1 cellular context compared by ENCODE assay signal in the genomic region with DNA sequence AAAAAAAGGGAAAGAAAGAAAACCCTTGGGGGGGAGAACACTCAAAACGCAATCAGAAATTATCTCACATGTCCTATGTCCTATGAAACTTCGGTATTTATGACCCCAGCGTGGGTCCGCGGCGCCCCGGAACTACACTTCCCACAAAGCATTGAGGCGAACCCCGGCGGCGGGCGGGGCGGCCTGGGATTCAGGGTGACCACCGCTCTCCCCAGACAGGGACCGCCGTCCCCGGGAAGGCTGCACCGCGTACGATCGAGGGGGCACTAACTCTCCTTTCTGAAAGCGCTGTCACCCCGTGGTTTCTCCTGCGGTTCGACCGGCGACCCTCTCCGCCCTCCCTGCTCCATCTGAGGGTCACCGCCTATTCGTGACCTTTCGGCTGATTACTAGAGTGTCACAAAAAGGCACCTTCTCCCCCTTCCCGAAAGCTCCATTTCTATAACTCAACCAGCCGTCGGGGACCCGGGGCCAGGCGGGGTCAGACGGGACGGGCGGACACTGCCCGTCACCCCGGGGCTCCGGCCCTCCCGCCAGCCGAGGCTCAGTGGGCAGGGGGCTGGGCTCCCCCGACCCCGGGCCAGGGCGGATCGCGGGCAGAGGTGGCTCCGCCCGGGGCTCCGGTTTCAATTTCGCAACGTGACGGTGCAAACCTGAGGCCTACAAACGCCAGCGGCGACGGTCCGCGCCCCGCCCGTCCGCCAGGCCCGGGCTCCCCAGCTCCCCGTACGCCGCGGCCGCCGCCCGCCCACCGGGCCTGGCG.
TF ChIP-seq lines count a peak whose summit lies in the region.

No MANE protein-coding gene starts in this region.

TF ChIP-seq in K562, 482 proteins besides CTCF, POLR2A, EP300 and RAD21 (continued from another document and continues in another):
- TF ChIP-seq TSHZ1 (CRISPR knock-in tag; IDR thresholded peaks at IDR 0.05) = no peak
- TF ChIP-seq RBBP5 (IDR thresholded peaks at IDR 0.05; ENCODE audit: borderline replicate concordance, insufficient read depth, low read length, poor library complexity, severe bottlenecking) = peak; percentile 77
- TF ChIP-seq ZEB2 (IDR thresholded peaks at IDR 0.05) = no peak
- no peak for TF ChIP-seq SLC30A9 (CRISPR knock-in tag; IDR thresholded peaks at IDR 0.05)
- TF ChIP-seq CAMTA2 (CRISPR knock-in tag; conservative IDR thresholded peaks at IDR 0.05) = no peak
- TF ChIP-seq, protein P1, sequence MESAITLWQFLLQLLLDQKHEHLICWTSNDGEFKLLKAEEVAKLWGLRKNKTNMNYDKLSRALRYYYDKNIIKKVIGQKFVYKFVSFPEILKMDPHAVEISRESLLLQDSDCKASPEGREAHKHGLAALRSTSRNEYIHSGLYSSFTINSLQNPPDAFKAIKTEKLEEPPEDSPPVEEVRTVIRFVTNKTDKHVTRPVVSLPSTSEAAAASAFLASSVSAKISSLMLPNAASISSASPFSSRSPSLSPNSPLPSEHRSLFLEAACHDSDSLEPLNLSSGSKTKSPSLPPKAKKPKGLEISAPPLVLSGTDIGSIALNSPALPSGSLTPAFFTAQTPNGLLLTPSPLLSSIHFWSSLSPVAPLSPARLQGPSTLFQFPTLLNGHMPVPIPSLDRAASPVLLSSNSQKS (CRISPR knock-in tag; IDR thresholded peaks at IDR 0.05) = no peak
- TF ChIP-seq FOXO4 (CRISPR knock-in tag; IDR thresholded peaks at IDR 0.05) = no peak
- TF ChIP-seq NFE2 (IDR thresholded peaks at IDR 0.05; ENCODE audit: low read depth) = peak; percentile 52
- TF ChIP-seq ZNF23 (CRISPR knock-in tag; IDR thresholded peaks at IDR 0.05) = no peak
- TF ChIP-seq TARDBP (IDR thresholded peaks at IDR 0.05) = 0 out of 2 replicates have a peak, but pooled peaks have one; percentile 35
- 0 out of 2 replicates have a peak, but pooled peaks have one; percentile 5 for TF ChIP-seq ZNF436 (CRISPR knock-in tag; IDR thresholded peaks at IDR 0.05)
- no peak for TF ChIP-seq SMARCE1 (IDR thresholded peaks at IDR 0.05)
- no peak for TF ChIP-seq SMARCA4 (IDR thresholded peaks at IDR 0.05)
- TF ChIP-seq PPARD (CRISPR knock-in tag; IDR thresholded peaks at IDR 0.05) = no peak
- TF ChIP-seq NKRF (IDR thresholded peaks at IDR 0.05; ENCODE audit: borderline replicate concordance) = peak; percentile 48; the same call in 1 of the 2 replicates
- TF ChIP-seq ZNF785 (CRISPR knock-in tag; IDR thresholded peaks at IDR 0.05) = no peak
- TF ChIP-seq PTTG1 (tag; IDR thresholded peaks at IDR 0.05; ENCODE audit: low read depth) = no peak
- TF ChIP-seq PRDM10 (IDR thresholded peaks at IDR 0.05; ENCODE audit: partially characterized antibody) = peak; percentile 72
- TF ChIP-seq BMI1 (IDR thresholded peaks at IDR 0.05; ENCODE audit: low read length) = no peak
- TF ChIP-seq GABPB2 (CRISPR knock-in tag; conservative IDR thresholded peaks at IDR 0.05) = no peak
- TF ChIP-seq ELF4 (CRISPR knock-in tag; IDR thresholded peaks at IDR 0.05) = no peak
- TF ChIP-seq ELF1 (tag; IDR thresholded peaks at IDR 0.05) = no peak
- TF ChIP-seq, protein P2, sequence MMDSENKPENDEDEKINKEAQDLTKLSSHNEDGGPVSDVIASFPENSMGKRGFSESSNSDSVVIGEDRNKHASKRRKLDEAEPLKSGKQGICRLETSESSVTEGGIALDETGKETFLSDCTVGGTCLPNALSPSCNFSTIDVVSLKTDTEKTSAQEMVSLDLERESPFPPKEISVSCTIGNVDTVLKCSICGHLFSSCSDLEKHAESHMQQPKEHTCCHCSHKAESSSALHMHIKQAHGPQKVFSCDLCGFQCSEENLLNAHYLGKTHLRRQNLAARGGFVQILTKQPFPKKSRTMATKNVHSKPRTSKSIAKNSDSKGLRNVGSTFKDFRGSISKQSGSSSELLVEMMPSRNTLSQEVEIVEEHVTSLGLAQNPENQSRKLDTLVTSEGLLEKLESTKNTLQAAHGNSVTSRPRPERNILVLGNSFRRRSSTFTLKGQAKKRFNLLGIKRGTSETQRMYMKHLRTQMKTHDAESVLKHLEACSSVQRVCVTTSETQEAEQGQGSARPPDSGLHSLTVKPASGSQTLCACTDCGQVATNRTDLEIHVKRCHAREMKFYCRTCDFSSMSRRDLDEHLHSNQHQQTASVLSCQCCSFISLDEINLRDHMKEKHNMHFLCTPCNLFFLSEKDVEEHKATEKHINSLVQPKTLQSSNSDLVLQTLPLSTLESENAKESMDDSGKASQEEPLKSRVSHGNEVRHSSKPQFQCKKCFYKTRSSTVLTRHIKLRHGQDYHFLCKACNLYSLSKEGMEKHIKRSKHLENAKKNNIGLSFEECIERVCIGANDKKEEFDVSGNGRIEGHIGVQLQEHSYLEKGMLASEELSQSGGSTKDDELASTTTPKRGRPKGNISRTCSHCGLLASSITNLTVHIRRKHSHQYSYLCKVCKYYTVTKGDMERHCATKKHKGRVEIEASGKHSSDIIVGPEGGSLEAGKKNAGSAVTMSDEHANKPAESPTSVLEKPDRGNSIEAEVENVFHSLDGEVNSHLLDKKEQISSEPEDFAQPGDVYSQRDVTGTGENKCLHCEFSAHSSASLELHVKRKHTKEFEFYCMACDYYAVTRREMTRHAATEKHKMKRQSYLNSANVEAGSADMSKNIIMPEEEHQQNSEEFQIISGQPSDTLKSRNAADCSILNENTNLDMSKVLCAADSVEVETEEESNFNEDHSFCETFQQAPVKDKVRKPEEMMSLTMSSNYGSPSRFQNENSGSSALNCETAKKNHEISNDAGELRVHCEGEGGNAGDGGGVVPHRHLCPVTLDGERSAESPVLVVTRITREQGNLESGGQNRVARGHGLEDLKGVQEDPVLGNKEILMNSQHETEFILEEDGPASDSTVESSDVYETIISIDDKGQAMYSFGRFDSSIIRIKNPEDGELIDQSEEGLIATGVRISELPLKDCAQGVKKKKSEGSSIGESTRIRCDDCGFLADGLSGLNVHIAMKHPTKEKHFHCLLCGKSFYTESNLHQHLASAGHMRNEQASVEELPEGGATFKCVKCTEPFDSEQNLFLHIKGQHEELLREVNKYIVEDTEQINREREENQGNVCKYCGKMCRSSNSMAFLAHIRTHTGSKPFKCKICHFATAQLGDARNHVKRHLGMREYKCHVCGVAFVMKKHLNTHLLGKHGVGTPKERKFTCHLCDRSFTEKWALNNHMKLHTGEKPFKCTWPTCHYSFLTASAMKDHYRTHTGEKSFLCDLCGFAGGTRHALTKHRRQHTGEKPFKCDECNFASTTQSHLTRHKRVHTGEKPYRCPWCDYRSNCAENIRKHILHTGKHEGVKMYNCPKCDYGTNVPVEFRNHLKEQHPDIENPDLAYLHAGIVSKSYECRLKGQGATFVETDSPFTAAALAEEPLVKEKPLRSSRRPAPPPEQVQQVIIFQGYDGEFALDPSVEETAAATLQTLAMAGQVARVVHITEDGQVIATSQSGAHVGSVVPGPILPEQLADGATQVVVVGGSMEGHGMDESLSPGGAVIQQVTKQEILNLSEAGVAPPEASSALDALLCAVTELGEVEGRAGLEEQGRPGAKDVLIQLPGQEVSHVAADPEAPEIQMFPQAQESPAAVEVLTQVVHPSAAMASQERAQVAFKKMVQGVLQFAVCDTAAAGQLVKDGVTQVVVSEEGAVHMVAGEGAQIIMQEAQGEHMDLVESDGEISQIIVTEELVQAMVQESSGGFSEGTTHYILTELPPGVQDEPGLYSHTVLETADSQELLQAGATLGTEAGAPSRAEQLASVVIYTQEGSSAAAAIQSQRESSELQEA (IDR thresholded peaks at IDR 0.05; ENCODE audit: low read depth) = no peak
- TF ChIP-seq, protein P3, sequence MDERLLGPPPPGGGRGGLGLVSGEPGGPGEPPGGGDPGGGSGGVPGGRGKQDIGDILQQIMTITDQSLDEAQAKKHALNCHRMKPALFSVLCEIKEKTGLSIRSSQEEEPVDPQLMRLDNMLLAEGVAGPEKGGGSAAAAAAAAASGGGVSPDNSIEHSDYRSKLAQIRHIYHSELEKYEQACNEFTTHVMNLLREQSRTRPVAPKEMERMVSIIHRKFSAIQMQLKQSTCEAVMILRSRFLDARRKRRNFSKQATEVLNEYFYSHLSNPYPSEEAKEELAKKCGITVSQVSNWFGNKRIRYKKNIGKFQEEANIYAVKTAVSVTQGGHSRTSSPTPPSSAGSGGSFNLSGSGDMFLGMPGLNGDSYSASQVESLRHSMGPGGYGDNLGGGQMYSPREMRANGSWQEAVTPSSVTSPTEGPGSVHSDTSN (CRISPR knock-in tag; IDR thresholded peaks at IDR 0.05; ENCODE audit: low read depth) = no peak
- TF ChIP-seq, protein P3 (tag; conservative IDR thresholded peaks at IDR 0.05; ENCODE audit: low read depth) = no peak
- peak; percentile 29; the same call in 1 of the 2 replicates for TF ChIP-seq RB1 (IDR thresholded peaks at IDR 0.05; ENCODE audit: low read depth)
- TF ChIP-seq TEAD4 (IDR thresholded peaks at IDR 0.05; ENCODE audit: low read length) = no peak
- no peak for TF ChIP-seq TEAD4 (CRISPR knock-in tag; IDR thresholded peaks at IDR 0.05; ENCODE audit: borderline replicate concordance)
- no peak for TF ChIP-seq ZNF717 (CRISPR knock-in tag; IDR thresholded peaks at IDR 0.05)
